Comparison of ENCODE assay signal across 8 cellular contexts in the genomic region with DNA sequence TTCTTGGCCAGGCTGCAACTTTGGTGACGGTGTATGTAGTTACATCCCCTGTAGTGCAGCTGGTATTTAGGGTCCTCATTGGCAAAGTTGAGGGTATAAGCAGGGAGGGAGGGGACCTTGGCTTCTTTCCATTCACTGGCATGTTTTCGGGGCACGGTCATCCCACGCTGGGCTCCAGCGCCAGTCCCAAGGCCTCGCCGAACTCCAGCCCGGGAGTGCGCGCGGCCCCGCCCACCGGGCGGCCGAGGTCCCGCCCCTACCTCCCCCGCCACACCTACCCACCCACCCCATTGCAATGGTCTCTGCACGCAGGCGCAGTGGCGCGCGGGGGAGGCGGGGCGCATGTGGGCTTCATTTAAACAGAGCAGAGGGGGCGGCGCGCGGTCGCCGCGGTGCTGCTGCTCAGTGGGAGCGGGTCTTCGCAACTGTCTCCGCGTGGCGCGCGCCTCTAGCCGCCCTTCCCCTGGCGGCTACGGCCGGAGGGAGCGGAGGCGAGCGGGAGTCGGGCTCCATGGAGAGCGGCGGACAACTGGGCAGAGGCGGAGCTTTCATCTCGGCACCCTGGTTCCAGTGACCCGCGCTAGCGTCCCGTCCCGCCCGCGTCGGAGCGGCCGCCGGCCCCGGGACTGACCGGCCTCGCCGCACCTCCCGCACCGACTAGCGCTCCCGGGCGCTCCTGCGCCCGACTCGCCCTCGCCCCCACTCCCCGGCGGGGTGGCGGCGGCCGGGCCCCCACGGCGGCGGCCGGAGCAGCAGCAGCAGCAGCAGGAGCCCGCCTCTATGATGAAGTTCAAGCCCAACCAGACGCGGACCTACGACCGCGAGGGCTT. TPM values are rescaled to one million over a fixed set of nuclear protein-coding genes. Genes with fewer than 3 reads are reported as not detected.
A peak's percentile ranks its signal among the peaks of the same experiment; 100 is the strongest.
DNase-seq lines count a peak whose midpoint lies in the region; ATAC-seq and TF ChIP-seq lines count a peak whose summit lies in the region.
"Not testable (repeated sequence)": the region's sequence is repeated elsewhere in the genome, so short reads cannot be mapped to it uniquely, and the experiment has no call there.

Gene NUDT4, plus strand, starts transcription at position 383 of the 830 bp plus-strand sequence. Its CDS starts 398 bp downstream, at position 781.

- DNase-seq in DMS153 treated with DMSO at 0.1 percent for 48 hours (lab: John Stamatoyannopoulos, UW; ENCODE audit: unreplicated experiment) (peak; percentile 75), KG1 (lab: John Stamatoyannopoulos, UW) (peak; percentile 85), erythroblast (lab: John Stamatoyannopoulos, UW) (peak; percentile 96 to 98)
- peak; percentile 98 for DNase-seq in activated T-cell treated with anti-CD3 and anti-CD28 coated beads, Interleukin-2, amount 50 U/mL, for 1 hour
- DNase-seq in stimulated activated CD8-positive, alpha-beta memory T cell treated with anti-CD3 and anti-CD28 coated beads, Interleukin-7, amount 100 ng/mL, for 1 hour (ENCODE audit: low read depth in 2 of 2): peak; percentile 94 to 95

- H3K27ac ChIP-seq in muscle layer of colon (ENCODE audit: low read depth, low read length): peak within 1 kb of the TSS; percentile 84

- peaks cover 32% of the 10 kb centered on the region for H3K4me1 ChIP-seq in muscle layer of colon (ENCODE audit: insufficient read depth, low read length)

- H3K36me3 ChIP-seq in muscle layer of colon (ENCODE audit: insufficient read depth, low read length): not testable (repeated sequence)

- TF ChIP-seq POLR2A in erythroblast (IDR thresholded peaks at IDR 0.05; ENCODE audit: low read length): peak; percentile 80

- ATAC-seq in GM21723 (IDR thresholded peaks at IDR 0.05; ENCODE audit: unreplicated experiment): peak; percentile 67

- peak within 1 kb of the TSS; percentile 93 for H3K9ac ChIP-seq in muscle layer of colon (ENCODE audit: low read length)

- peak within 1 kb of the TSS; percentile 91 to 99 for H3K4me3 ChIP-seq in muscle layer of colon (ENCODE audit: low read depth in 1 of 2, low read length in 2 of 2)

- H3K9me3 ChIP-seq in muscle layer of colon (ENCODE audit: low read length): not testable (repeated sequence)

- not testable (repeated sequence) for H3K27me3 ChIP-seq in muscle layer of colon (ENCODE audit: control insufficient read depth in 1 of 2, insufficient read depth in 2 of 2, low read length in 2 of 2)

TF ChIP-seq in PFSK-1, 5 proteins besides CTCF, POLR2A, EP300 and RAD21:
- peak; percentile 87 for TF ChIP-seq POLR2AphosphoS5 (IDR thresholded peaks at IDR 0.05; ENCODE audit: low read depth, low read length)
- TF ChIP-seq TAF1 (IDR thresholded peaks at IDR 0.05; ENCODE audit: borderline replicate concordance, insufficient read depth, low read length): peak; percentile 52; the same call in 1 of the 2 replicates
TF ChIP-seq in PFSK-1: peak in this region for 2; not testable (repeated sequence) for 3.

RNA-seq across cellular contexts. Expression of gene NUDT4, which starts in this region (rescaled TPM):
- 10.7 TPM for polyA plus RNA-seq in PFSK-1 (2012; ENCODE audit: insufficient read length, low read depth)

Comparison
In these comparisons a context has a peak if more than half of its experiments do, and no peak if none do; other contexts are left out.
1. Peak in every context shown above with its lines: DNase-seq, ATAC-seq, H3K4me3 ChIP-seq and H3K27ac ChIP-seq.